In the genomic region with DNA sequence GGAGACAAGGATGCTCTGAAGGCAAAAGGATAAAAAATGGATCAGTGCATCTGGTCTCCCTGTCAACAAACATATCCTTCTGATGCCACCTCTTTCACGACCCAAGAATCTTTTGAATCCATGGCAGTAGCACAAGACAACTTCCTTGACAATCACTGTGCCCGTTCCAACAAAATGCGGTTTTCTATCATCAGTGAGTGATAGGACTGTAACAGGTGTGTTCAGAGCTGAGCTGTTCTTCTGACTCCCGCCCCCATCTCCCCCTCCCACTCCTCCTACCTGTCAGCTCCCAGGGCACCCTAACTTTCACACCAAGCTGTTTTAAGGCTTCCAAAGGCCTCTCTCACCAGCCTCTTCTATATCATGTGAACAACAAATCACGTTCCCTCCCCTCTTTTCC, we compare ENCODE assay signal across 2 cellular contexts.
TF ChIP-seq lines count a peak whose summit lies in the region.

No MANE protein-coding gene starts in this region.

TF ChIP-seq in SK-N-SH, 30 proteins besides CTCF, POLR2A, EP300 and RAD21:
- TF ChIP-seq, protein P1, sequence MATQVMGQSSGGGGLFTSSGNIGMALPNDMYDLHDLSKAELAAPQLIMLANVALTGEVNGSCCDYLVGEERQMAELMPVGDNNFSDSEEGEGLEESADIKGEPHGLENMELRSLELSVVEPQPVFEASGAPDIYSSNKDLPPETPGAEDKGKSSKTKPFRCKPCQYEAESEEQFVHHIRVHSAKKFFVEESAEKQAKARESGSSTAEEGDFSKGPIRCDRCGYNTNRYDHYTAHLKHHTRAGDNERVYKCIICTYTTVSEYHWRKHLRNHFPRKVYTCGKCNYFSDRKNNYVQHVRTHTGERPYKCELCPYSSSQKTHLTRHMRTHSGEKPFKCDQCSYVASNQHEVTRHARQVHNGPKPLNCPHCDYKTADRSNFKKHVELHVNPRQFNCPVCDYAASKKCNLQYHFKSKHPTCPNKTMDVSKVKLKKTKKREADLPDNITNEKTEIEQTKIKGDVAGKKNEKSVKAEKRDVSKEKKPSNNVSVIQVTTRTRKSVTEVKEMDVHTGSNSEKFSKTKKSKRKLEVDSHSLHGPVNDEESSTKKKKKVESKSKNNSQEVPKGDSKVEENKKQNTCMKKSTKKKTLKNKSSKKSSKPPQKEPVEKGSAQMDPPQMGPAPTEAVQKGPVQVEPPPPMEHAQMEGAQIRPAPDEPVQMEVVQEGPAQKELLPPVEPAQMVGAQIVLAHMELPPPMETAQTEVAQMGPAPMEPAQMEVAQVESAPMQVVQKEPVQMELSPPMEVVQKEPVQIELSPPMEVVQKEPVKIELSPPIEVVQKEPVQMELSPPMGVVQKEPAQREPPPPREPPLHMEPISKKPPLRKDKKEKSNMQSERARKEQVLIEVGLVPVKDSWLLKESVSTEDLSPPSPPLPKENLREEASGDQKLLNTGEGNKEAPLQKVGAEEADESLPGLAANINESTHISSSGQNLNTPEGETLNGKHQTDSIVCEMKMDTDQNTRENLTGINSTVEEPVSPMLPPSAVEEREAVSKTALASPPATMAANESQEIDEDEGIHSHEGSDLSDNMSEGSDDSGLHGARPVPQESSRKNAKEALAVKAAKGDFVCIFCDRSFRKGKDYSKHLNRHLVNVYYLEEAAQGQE (IDR thresholded peaks at IDR 0.05; ENCODE audit: low read depth, low read length) = no peak
- no peak for TF ChIP-seq JUND (IDR thresholded peaks at IDR 0.05)
- no peak for TF ChIP-seq NRF1 (IDR thresholded peaks at IDR 0.05; ENCODE audit: low read depth, low read length)
- no peak for TF ChIP-seq MEF2A (IDR thresholded peaks at IDR 0.05; ENCODE audit: borderline replicate concordance, low read depth)
- TF ChIP-seq NFIC (IDR thresholded peaks at IDR 0.05; ENCODE audit: borderline replicate concordance) = no peak
- TF ChIP-seq GATA2 (CRISPR knock-in tag; IDR thresholded peaks at IDR 0.05) = no peak
- TF ChIP-seq SIN3A (IDR thresholded peaks at IDR 0.05; ENCODE audit: borderline replicate concordance, low read depth, low read length) = no peak
- TF ChIP-seq, protein P2, sequence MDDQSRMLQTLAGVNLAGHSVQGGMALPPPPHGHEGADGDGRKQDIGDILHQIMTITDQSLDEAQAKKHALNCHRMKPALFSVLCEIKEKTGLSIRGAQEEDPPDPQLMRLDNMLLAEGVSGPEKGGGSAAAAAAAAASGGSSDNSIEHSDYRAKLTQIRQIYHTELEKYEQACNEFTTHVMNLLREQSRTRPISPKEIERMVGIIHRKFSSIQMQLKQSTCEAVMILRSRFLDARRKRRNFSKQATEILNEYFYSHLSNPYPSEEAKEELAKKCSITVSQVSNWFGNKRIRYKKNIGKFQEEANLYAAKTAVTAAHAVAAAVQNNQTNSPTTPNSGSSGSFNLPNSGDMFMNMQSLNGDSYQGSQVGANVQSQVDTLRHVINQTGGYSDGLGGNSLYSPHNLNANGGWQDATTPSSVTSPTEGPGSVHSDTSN (IDR thresholded peaks at IDR 0.05) = no peak
- TF ChIP-seq MXI1 (IDR thresholded peaks at IDR 0.05; ENCODE audit: low read depth, low read length) = no peak
- no peak for TF ChIP-seq POLR2AphosphoS5 (IDR thresholded peaks at IDR 0.05; ENCODE audit: low read depth, low read length)
- no peak for TF ChIP-seq ELF1 (IDR thresholded peaks at IDR 0.05)
- no peak for TF ChIP-seq GABPA (IDR thresholded peaks at IDR 0.05; ENCODE audit: low read depth)
- TF ChIP-seq TEAD4 (IDR thresholded peaks at IDR 0.05; ENCODE audit: borderline replicate concordance, insufficient read depth) = no peak
- TF ChIP-seq, protein P3, sequence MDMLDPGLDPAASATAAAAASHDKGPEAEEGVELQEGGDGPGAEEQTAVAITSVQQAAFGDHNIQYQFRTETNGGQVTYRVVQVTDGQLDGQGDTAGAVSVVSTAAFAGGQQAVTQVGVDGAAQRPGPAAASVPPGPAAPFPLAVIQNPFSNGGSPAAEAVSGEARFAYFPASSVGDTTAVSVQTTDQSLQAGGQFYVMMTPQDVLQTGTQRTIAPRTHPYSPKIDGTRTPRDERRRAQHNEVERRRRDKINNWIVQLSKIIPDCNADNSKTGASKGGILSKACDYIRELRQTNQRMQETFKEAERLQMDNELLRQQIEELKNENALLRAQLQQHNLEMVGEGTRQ (IDR thresholded peaks at IDR 0.05; ENCODE audit: borderline replicate concordance, low read depth, low read length) = no peak
- TF ChIP-seq RXRA (IDR thresholded peaks at IDR 0.05; ENCODE audit: borderline replicate concordance, low read depth) = no peak
- no peak for TF ChIP-seq TCF12 (IDR thresholded peaks at IDR 0.05)
- no peak for TF ChIP-seq SMC3 (IDR thresholded peaks at IDR 0.05; ENCODE audit: low read depth, low read length)
- TF ChIP-seq, protein P4, sequence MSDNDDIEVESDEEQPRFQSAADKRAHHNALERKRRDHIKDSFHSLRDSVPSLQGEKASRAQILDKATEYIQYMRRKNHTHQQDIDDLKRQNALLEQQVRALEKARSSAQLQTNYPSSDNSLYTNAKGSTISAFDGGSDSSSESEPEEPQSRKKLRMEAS (IDR thresholded peaks at IDR 0.05; ENCODE audit: low read depth) = no peak

TF ChIP-seq in SK-N-SH treated with all-trans-retinoic acid at 6 μM for 48 hours, 23 proteins besides CTCF, POLR2A, EP300 and RAD21 (continued from another document):
- TF ChIP-seq TCF4 (CRISPR knock-in tag; IDR thresholded peaks at IDR 0.05; ENCODE audit: borderline replicate concordance) = no peak
